Comparison of ENCODE assay signal across 8 cellular contexts in genomic region chr2:20666364-20667150, GRCh38. TPM values are rescaled to one million over a fixed set of nuclear protein-coding genes. Genes with fewer than 3 reads are reported as not detected.
DNase-seq lines count a peak whose midpoint lies in the region; TF ChIP-seq lines count a peak whose summit lies in the region.

Gene GDF7 (plus strand): TSS chr2:20667144. CDS start chr2:20667240, 96 bp downstream.

- TF ChIP-seq CTCF in DOHH2 (IDR thresholded peaks at IDR 0.05; ENCODE audit: low read depth, low read length, poor library complexity, severe bottlenecking) (peak; percentile 37), HFFc6 (IDR thresholded peaks at IDR 0.05) (peak; percentile 62), hepatocyte (IDR thresholded peaks at IDR 0.05; ENCODE audit: poor library complexity) (peak; percentile 47)

- H3K9me3 Mint-ChIP-seq in HFFc6, result no peaks in the 10 kb centered on the region
- H3K9me3 Mint-ChIP-seq in activated naive CD4-positive, alpha-beta T cell treated with anti-CD3 and anti-CD28 coated beads, Interleukin-2, amount 10 ng/mL, durations not matched to agents 7 days and 5 days, result no peaks in the 10 kb centered on the region

- H3K4me1 ChIP-seq in DOHH2 (ENCODE audit: control insufficient read depth, low read length), result peaks cover 17% of the 10 kb centered on the region
- peaks cover 11% of the 10 kb centered on the region for H3K4me1 ChIP-seq in hepatocyte (ENCODE audit: insufficient read depth)
- H3K4me1 ChIP-seq in skeletal muscle tissue (ENCODE audit: control insufficient read depth in 3 of 3, insufficient read depth in 3 of 3, low read length in 3 of 3), result peaks cover 3 to 20% (median 14%) of the 10 kb centered on the region in 3 donors

- H3K9me3 ChIP-seq in DOHH2 (ENCODE audit: control insufficient read depth, insufficient read depth, low read length), result no peaks in the 10 kb centered on the region
- H3K9me3 ChIP-seq in hepatocyte (ENCODE audit: low read depth), result no peaks in the 10 kb centered on the region
- no peaks in the 10 kb centered on the region for H3K9me3 ChIP-seq in skeletal muscle tissue (ENCODE audit: control insufficient read depth in 3 of 3, low read length in 3 of 3)

- H3K79me2 ChIP-seq in DOHH2 (ENCODE audit: control insufficient read depth, low read length), result no peaks in the 10 kb centered on the region
- H3K79me2 ChIP-seq in hepatocyte, result no peaks in the 10 kb centered on the region

- no peaks in the 10 kb centered on the region for H4K20me1 ChIP-seq in DOHH2 (ENCODE audit: control insufficient read depth, insufficient read depth, low read depth, low read length)
- H4K20me1 ChIP-seq in hepatocyte (ENCODE audit: insufficient read depth, poor library complexity, severe bottlenecking), result no peaks in the 10 kb centered on the region

- WGBS in hepatocyte (ENCODE audit: low lambda C conversion rate, missing lambda C conversion rate), result 1% methylated on average over 28 of the region's 80 CpGs

- peak within 1 kb of the TSS in 1 of 3 donors; percentile 33 for H3K9ac ChIP-seq in skeletal muscle tissue (ENCODE audit: low read depth in 1 of 3, low read length in 3 of 3)

- no peaks in the 10 kb centered on the region for H3K9me2 ChIP-seq in DOHH2 (replicated peaks; ENCODE audit: control insufficient read depth, low read length)
- no peaks in the 10 kb centered on the region for H3K9me2 ChIP-seq in hepatocyte (replicated peaks; ENCODE audit: insufficient read depth)

- H3K4me3 Mint-ChIP-seq in HFFc6, result peak within 1 kb of the TSS; percentile 56
- peak within 1 kb of the TSS; percentile 68 for H3K4me3 Mint-ChIP-seq in activated naive CD4-positive, alpha-beta T cell treated with anti-CD3 and anti-CD28 coated beads, Interleukin-2, amount 10 ng/mL, durations not matched to agents 7 days and 5 days

- CTCF ChIA-PET in activated naive CD4-positive, alpha-beta T cell treated with anti-CD3 and anti-CD28 coated beads, Interleukin-2, amount 10 ng/mL, durations not matched to agents 7 days and 5 days (lab: Charles Lee), result interaction anchor here (0.7 to 1.4 kb wide), 4 partner anchors 10 to 297 kb away, joined by 3 to 6 read pairs (median 4); partner anchors contain the start of gene HS1BP3

- H3K36me3 ChIP-seq in DOHH2 (ENCODE audit: control insufficient read depth, low read length) (no peaks in the 10 kb centered on the region), hepatocyte (replicated peaks; ENCODE audit: insufficient read depth, low read depth) (no peaks in the 10 kb centered on the region), skeletal muscle tissue (ENCODE audit: control insufficient read depth in 3 of 3, insufficient read depth in 3 of 3, low read length in 3 of 3) (no peaks in the 10 kb centered on the region)

- no peak within 1 kb of the TSS for H3K27ac Mint-ChIP-seq in HFFc6
- H3K27ac Mint-ChIP-seq in activated naive CD4-positive, alpha-beta T cell treated with anti-CD3 and anti-CD28 coated beads, Interleukin-2, amount 10 ng/mL, durations not matched to agents 7 days and 5 days, result no peak within 1 kb of the TSS

- DNase-seq in HFFc6, result no peak
- DNase-seq in activated naive CD4-positive, alpha-beta T cell treated with anti-CD3 and anti-CD28 coated beads, Interleukin-2, amount 10 ng/mL, durations not matched to agents 7 days and 5 days, result peak; percentile 49
- no peak for DNase-seq in hepatocyte (ENCODE audit: low spot score)
- no peak for DNase-seq in NCI-H2029 treated with DMSO at 0.1 percent for 48 hours (lab: John Stamatoyannopoulos, UW)
- DNase-seq in NCI-H128 (lab: John Stamatoyannopoulos, UW; ENCODE audit: unreplicated experiment), result no peak
- no peak for DNase-seq in SHP77 treated with DMSO at 0.1 percent for 48 hours (lab: John Stamatoyannopoulos, UW)

- peak within 1 kb of the TSS; percentile 65 for H3K4me3 ChIP-seq in DOHH2 (ENCODE audit: low read length)
- peak within 1 kb of the TSS; percentile 26 for H3K4me3 ChIP-seq in hepatocyte
- peak within 1 kb of the TSS; percentile 9 to 60 (median 45) for H3K4me3 ChIP-seq in skeletal muscle tissue (ENCODE audit: low read length in 3 of 3)

- H3K27ac ChIP-seq in DOHH2 (ENCODE audit: low read depth, low read length) (no peak within 1 kb of the TSS), hepatocyte (no peak within 1 kb of the TSS), skeletal muscle tissue (ENCODE audit: low read depth, low read length) (no peak within 1 kb of the TSS)

- H3K27me3 Mint-ChIP-seq in HFFc6 (ENCODE audit: insufficient read depth), result peaks cover 34% of the 10 kb centered on the region
- peaks cover 97% of the 10 kb centered on the region for H3K27me3 Mint-ChIP-seq in activated naive CD4-positive, alpha-beta T cell treated with anti-CD3 and anti-CD28 coated beads, Interleukin-2, amount 10 ng/mL, durations not matched to agents 7 days and 5 days

- H3F3A ChIP-seq in DOHH2 (ENCODE audit: control insufficient read depth, insufficient read depth), result no peaks in the 10 kb centered on the region

- peak within 1 kb of the TSS; percentile 86 for H2AFZ ChIP-seq in hepatocyte

- H3K36me3 Mint-ChIP-seq in HFFc6 (ENCODE audit: low read depth), result no peaks in the 10 kb centered on the region
- peaks cover 2% of the 10 kb centered on the region for H3K36me3 Mint-ChIP-seq in activated naive CD4-positive, alpha-beta T cell treated with anti-CD3 and anti-CD28 coated beads, Interleukin-2, amount 10 ng/mL, durations not matched to agents 7 days and 5 days

- H3K4me2 ChIP-seq in DOHH2 (ENCODE audit: low read length), result peak within 1 kb of the TSS; percentile 74
- H3K4me2 ChIP-seq in hepatocyte, result peak within 1 kb of the TSS; percentile 96

- H3K4me1 Mint-ChIP-seq in HFFc6 (ENCODE audit: low read depth), result no peaks in the 10 kb centered on the region
- peaks cover 12% of the 10 kb centered on the region for H3K4me1 Mint-ChIP-seq in activated naive CD4-positive, alpha-beta T cell treated with anti-CD3 and anti-CD28 coated beads, Interleukin-2, amount 10 ng/mL, durations not matched to agents 7 days and 5 days

- peaks cover 80% of the 10 kb centered on the region for H3K27me3 ChIP-seq in DOHH2 (ENCODE audit: control insufficient read depth, low read length)
- H3K27me3 ChIP-seq in hepatocyte, result peaks cover 95% of the 10 kb centered on the region
- H3K27me3 ChIP-seq in skeletal muscle tissue (ENCODE audit: control insufficient read depth in 3 of 3, insufficient read depth in 3 of 3, low read length in 3 of 3), result peaks cover 88 to 94% (median 89%) of the 10 kb centered on the region in 3 donors

RNA-seq across cellular contexts. Expression of gene GDF7, which starts in this region (rescaled TPM):
- under 1 TPM in 1 of 6 experiments, not detected in 5; 0.05 TPM for total RNA-seq in HFFc6 (2021; fragmentation: NEBNext Ultra II Directional; extraction: Animal tissue kit (Norgen Biotek cat#: 25700))
- total RNA-seq in hepatocyte (0.24 and 0.37 TPM in 2 replicates), skeletal muscle tissue (0.52 TPM)
- polyA plus RNA-seq in hepatocyte, result 0.10 and 0.24 TPM in 2 replicates
